Comparison of ENCODE assay signal across 19 cellular contexts in genomic region chr6:157713451-157714152, GRCh38.
"Had no signal": no experiment of that assay in that cellular context is flagged by ENCODE, and none has a peak within 500 bp of the region (broad histone marks: within the 10 kb centered on the region; RNA-seq: fewer than 3 reads in every experiment).

No MANE protein-coding gene starts in this region.

- H3K4me1 ChIP-seq: lower lobe of right lung had no signal

- H3K27me3 Mint-ChIP-seq: activated CD8-positive, alpha-beta T cell treated with anti-CD3 and anti-CD28 coated beads for 36 hours; activated naive CD8-positive, alpha-beta T cell treated with anti-CD3 and anti-CD28 coated beads for 36 hours had no signal

- H3K27ac ChIP-seq: lower lobe of right lung, parathyroid adenoma had no signal

- H3K4me1 Mint-ChIP-seq: activated B cell treated with CpG ODN at 0.5 μM for 24 hours; activated naive CD8-positive, alpha-beta T cell treated with anti-CD3 and anti-CD28 coated beads for 36 hours; immature natural killer cell had no signal

- H3K36me3 ChIP-seq: lower lobe of right lung, transverse colon had no signal

- DNase-seq: activated B cell treated with CpG ODN at 0.5 μM for 24 hours; activated CD4-positive, alpha-beta T cell treated with anti-CD3 and anti-CD28 coated beads for 48 hours; activated CD8-positive, alpha-beta memory T cell treated with anti-CD3 and anti-CD28 coated beads, Interleukin-2, amount 50 U/mL, for 4 hours; activated CD8-positive, alpha-beta T cell treated with anti-CD3 and anti-CD28 coated beads for 36 hours; activated gamma-delta T cell treated with Interleukin-2 at 50 U/mL for 16 hours; activated naive CD8-positive, alpha-beta T cell treated with anti-CD3 and anti-CD28 coated beads for 36 hours; amygdala; cerebellar nuclear complex; effector memory CD4-positive, alpha-beta T cell; foreskin melanocyte; immature natural killer cell; lower lobe of right lung; midbrain; small intestine; stimulated activated CD4-positive, alpha-beta T cell treated with anti-CD3 and anti-CD28 coated beads, Interleukin-4, amount 100 ng/mL, for 24 hours; transverse colon had no signal

- H3K27ac Mint-ChIP-seq: activated B cell treated with CpG ODN at 0.5 μM for 24 hours; activated CD8-positive, alpha-beta T cell treated with anti-CD3 and anti-CD28 coated beads for 36 hours; brain; immature natural killer cell; T-helper 2 cell treated with Interferon-gamma antibody and Interleukin-4, amounts not matched to agents 5 μg/mL and 100 μg/mL, for 36 hours had no signal

- H3K9me3 Mint-ChIP-seq: activated B cell treated with CpG ODN at 0.5 μM for 24 hours; activated CD8-positive, alpha-beta T cell treated with anti-CD3 and anti-CD28 coated beads for 36 hours; activated naive CD8-positive, alpha-beta T cell treated with anti-CD3 and anti-CD28 coated beads for 36 hours; immature natural killer cell; T-helper 2 cell treated with Interferon-gamma antibody and Interleukin-4, amounts not matched to agents 5 μg/mL and 100 μg/mL, for 36 hours had no signal

- H3K36me3 Mint-ChIP-seq: activated naive CD8-positive, alpha-beta T cell treated with anti-CD3 and anti-CD28 coated beads for 36 hours; brain; immature natural killer cell had no signal

- ATAC-seq: activated CD8-positive, alpha-beta T cell treated with anti-CD3 and anti-CD28 coated beads for 36 hours; lower lobe of right lung had no signal

- H3K27me3 ChIP-seq: transverse colon had no signal

- H3K4me3 ChIP-seq: lower lobe of right lung, transverse colon had no signal

- H3K9me3 ChIP-seq: lower lobe of right lung, transverse colon had no signal

- H3K4me3 Mint-ChIP-seq: activated B cell treated with CpG ODN at 0.5 μM for 24 hours; activated CD8-positive, alpha-beta T cell treated with anti-CD3 and anti-CD28 coated beads for 36 hours; activated naive CD8-positive, alpha-beta T cell treated with anti-CD3 and anti-CD28 coated beads for 36 hours; brain; immature natural killer cell; T-helper 2 cell treated with Interferon-gamma antibody and Interleukin-4, amounts not matched to agents 5 μg/mL and 100 μg/mL, for 36 hours had no signal
